Comparison of ENCODE assay signal across 11 cellular contexts in the genomic region with DNA sequence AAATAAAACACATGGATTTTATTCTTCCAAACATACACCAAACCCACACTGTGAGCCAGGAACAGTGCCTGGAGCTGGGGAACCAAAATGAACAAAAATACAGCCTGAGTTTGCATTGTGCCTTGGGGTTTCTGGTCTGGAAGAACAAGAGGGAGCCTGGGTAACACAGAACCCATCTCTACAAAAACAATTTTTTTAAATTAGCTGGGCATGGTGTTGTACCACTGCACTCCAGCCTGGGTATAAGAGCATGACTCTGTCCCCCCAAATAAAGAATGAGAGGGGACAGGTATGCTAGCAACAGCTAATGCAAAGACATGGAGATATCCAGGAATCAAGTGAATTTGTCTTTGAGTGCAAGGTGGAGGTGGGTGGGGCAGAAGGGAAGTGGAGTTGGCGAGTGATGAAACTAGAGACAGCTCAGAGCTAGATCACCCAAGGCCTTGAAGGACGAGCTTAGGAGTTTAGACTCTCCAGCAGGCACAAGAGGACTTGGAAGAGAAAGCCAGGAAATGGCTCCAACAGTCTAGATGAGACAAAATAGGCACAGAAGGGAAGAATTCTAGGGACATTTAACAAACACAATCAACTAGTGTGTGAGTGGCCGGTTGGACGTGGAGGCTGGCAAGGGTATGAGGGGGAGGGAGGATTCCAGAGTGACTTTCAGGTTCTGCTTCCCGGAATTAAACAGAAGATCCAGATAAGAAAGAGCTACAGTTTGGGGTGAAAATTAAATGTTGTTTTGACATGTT. TPM values are rescaled to one million over a fixed set of nuclear protein-coding genes. Genes with fewer than 3 reads are reported as not detected.
DNase-seq lines count a peak whose midpoint lies in the region; ATAC-seq, FAIRE-seq and TF ChIP-seq lines count a peak whose summit lies in the region.
"Had no signal": no experiment of that assay in that cellular context is flagged by ENCODE, and none has a peak within 500 bp of the region (broad histone marks: within the 10 kb centered on the region; RNA-seq: fewer than 3 reads in every experiment).

No MANE protein-coding gene starts in this region.

- no peaks in the 10 kb centered on the region for H3K36me3 ChIP-seq in astrocyte (ENCODE audit: insufficient read depth, low read length)
- H3K36me3 ChIP-seq: gastrocnemius medialis had no signal

- no peak overlapping the region for H2AFZ ChIP-seq in astrocyte (ENCODE audit: low read depth, low read length)

- H3K27me3 ChIP-seq in astrocyte (ENCODE audit: insufficient read depth, low read length) = no peaks in the 10 kb centered on the region
- H3K27me3 ChIP-seq: gastrocnemius medialis had no signal

- H3K4me2 ChIP-seq in astrocyte (ENCODE audit: low read length) = no peak overlapping the region

- no peak overlapping the region for H3K4me3 Mint-ChIP-seq in astrocyte (ENCODE audit: unreplicated experiment)
- H3K4me3 Mint-ChIP-seq in memory B cell = peak overlapping the region; percentile 90

- H3K27ac ChIP-seq in astrocyte (ENCODE audit: low read depth, low read length) = no peak overlapping the region

- H3K36me3 Mint-ChIP-seq in astrocyte (ENCODE audit: low read depth, unreplicated experiment) (peaks cover 6% of the 10 kb centered on the region), memory B cell (peaks cover 11% of the 10 kb centered on the region)

- no peak for FAIRE-seq in astrocyte (lab: Jason Lieb, UNC)
- FAIRE-seq: G401.6 had no signal

- H3K79me2 ChIP-seq in astrocyte (ENCODE audit: insufficient read depth, low read length) = no peaks in the 10 kb centered on the region

- TF ChIP-seq CTCF in astrocyte (IDR thresholded peaks at IDR 0.05; ENCODE audit: insufficient read depth, low read depth, low read length) = no peak

- H3K4me1 Mint-ChIP-seq in astrocyte (ENCODE audit: low read depth, unreplicated experiment) (peaks cover 26% of the 10 kb centered on the region), memory B cell (peaks cover 36% of the 10 kb centered on the region)

- no peaks in the 10 kb centered on the region for H3K9me3 ChIP-seq in astrocyte (ENCODE audit: insufficient read depth, low read depth, low read length)
- H3K9me3 ChIP-seq: gastrocnemius medialis had no signal

- H3K4me3 ChIP-seq in astrocyte (ENCODE audit: insufficient read depth, low read depth, low read length) = no peak overlapping the region
- H3K4me3 ChIP-seq: gastrocnemius medialis had no signal

- ATAC-seq in memory B cell (ENCODE audit: low read depth) (no peak), GM18858 (IDR thresholded peaks at IDR 0.05; ENCODE audit: unreplicated experiment) (no peak), HG02852 (IDR thresholded peaks at IDR 0.05; ENCODE audit: unreplicated experiment) (no peak)
- ATAC-seq: gastrocnemius medialis had no signal

- no peaks in the 10 kb centered on the region for H4K20me1 ChIP-seq in astrocyte (ENCODE audit: insufficient read depth, low read length)

- H3K9me3 Mint-ChIP-seq in astrocyte (ENCODE audit: unreplicated experiment) = no peaks in the 10 kb centered on the region
- H3K9me3 Mint-ChIP-seq in memory B cell = no peaks in the 10 kb centered on the region

- no peak overlapping the region for H3K9ac ChIP-seq in astrocyte (ENCODE audit: low read length)

- H3K27ac Mint-ChIP-seq in astrocyte (ENCODE audit: unreplicated experiment) = peak overlapping the region; percentile 28
- peak overlapping the region; percentile 100 for H3K27ac Mint-ChIP-seq in memory B cell

- H3K27me3 Mint-ChIP-seq in astrocyte (ENCODE audit: low read depth, unreplicated experiment) (no peaks in the 10 kb centered on the region), memory B cell (no peaks in the 10 kb centered on the region)

- peaks cover 6% of the 10 kb centered on the region for H3K4me1 ChIP-seq in astrocyte (ENCODE audit: insufficient read depth, low read length)

- DNase-seq in stimulated activated CD4-positive, alpha-beta T cell treated with anti-CD3 and anti-CD28 coated beads, Interleukin-4, amount 100 ng/mL, for 24 hours = peak; percentile 52
- no peak for DNase-seq in stimulated activated CD4-positive, alpha-beta T cell treated with anti-CD3 and anti-CD28 coated beads, Interleukin-4, amount 100 ng/mL, for 1 hour
- DNase-seq in astrocyte (ENCODE audit: low read depth) (peak; percentile 39), memory B cell (ENCODE audit: low spot score in 2 of 2) (no peak), NCI-H2029 treated with DMSO at 0.1 percent for 48 hours (lab: John Stamatoyannopoulos, UW) (no peak), GDM1 (lab: John Stamatoyannopoulos, UW) (no peak)
- DNase-seq: gastrocnemius medialis, NCI-H69 had no signal

RNA-seq across cellular contexts. Expression of gene FNBP1, which starts 47.4 kb away (rescaled TPM):
- 60.9 and 63.5 TPM in 2 replicates for total RNA-seq in astrocyte

RNA-seq across cellular contexts. Expression of gene GPR107, which starts 58.1 kb away (rescaled TPM):
- 58.7 and 62.3 TPM in 2 replicates for total RNA-seq in astrocyte

Comparison
In these comparisons a context has a peak if more than half of its experiments do, and no peak if none do; other contexts are left out.
1. DNase-seq: peak in stimulated activated CD4-positive, alpha-beta T cell treated with anti-CD3 and anti-CD28 coated beads, Interleukin-4, amount 100 ng/mL, for 24 hours (single experiment) and astrocyte (single experiment); none in stimulated activated CD4-positive, alpha-beta T cell treated with anti-CD3 and anti-CD28 coated beads, Interleukin-4, amount 100 ng/mL, for 1 hour (single experiment), memory B cell (0 of 2), NCI-H2029 treated with DMSO at 0.1 percent for 48 hours (single experiment) and GDM1 (single experiment).